ENCODE assay signal across 1 cellular context in the genomic region with DNA sequence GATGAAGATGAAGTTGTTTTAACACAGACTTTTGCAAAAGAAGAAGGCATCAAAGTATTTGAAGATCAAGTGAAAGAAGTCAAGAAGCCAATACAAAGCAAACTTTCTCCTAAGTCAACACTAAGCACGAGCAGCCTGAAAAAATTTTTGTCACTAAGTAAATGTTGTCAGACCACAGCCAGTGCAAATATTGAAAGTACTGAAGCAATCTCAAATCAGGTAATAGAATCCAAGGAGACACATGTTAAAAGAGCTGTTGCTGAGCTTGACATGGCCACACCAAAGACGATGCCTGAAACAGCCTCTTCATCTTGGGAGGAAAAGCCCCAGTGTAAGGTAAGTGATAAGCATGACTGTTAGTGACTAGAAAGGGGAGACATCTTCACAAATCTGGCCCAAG.
TF ChIP-seq lines count a peak whose summit lies in the region.

No MANE protein-coding gene starts in this region.

TF ChIP-seq in HepG2, 621 proteins besides CTCF, POLR2A, EP300 and RAD21 (continued from another document and continues in another):
- TF ChIP-seq, protein P1, sequence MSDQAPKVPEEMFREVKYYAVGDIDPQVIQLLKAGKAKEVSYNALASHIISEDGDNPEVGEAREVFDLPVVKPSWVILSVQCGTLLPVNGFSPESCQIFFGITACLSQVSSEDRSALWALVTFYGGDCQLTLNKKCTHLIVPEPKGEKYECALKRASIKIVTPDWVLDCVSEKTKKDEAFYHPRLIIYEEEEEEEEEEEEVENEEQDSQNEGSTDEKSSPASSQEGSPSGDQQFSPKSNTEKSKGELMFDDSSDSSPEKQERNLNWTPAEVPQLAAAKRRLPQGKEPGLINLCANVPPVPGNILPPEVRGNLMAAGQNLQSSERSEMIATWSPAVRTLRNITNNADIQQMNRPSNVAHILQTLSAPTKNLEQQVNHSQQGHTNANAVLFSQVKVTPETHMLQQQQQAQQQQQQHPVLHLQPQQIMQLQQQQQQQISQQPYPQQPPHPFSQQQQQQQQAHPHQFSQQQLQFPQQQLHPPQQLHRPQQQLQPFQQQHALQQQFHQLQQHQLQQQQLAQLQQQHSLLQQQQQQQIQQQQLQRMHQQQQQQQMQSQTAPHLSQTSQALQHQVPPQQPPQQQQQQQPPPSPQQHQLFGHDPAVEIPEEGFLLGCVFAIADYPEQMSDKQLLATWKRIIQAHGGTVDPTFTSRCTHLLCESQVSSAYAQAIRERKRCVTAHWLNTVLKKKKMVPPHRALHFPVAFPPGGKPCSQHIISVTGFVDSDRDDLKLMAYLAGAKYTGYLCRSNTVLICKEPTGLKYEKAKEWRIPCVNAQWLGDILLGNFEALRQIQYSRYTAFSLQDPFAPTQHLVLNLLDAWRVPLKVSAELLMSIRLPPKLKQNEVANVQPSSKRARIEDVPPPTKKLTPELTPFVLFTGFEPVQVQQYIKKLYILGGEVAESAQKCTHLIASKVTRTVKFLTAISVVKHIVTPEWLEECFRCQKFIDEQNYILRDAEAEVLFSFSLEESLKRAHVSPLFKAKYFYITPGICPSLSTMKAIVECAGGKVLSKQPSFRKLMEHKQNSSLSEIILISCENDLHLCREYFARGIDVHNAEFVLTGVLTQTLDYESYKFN (CRISPR knock-in tag; conservative IDR thresholded peaks at IDR 0.05) = peak; percentile 81
- TF ChIP-seq ZNF383 (CRISPR knock-in tag; IDR thresholded peaks at IDR 0.05; ENCODE audit: borderline replicate concordance) (no peak), RBM22 (optimal IDR thresholded peaks at IDR 0.05; ENCODE audit: low read length) (no peak), RAD51 (IDR thresholded peaks at IDR 0.05; ENCODE audit: borderline replicate concordance) (no peak), FOXM1 (CRISPR knock-in tag; IDR thresholded peaks at IDR 0.05) (no peak), ZBTB20 (CRISPR knock-in tag; IDR thresholded peaks at IDR 0.05; ENCODE audit: borderline replicate concordance, low read depth) (no peak), ZNF317 (CRISPR knock-in tag; IDR thresholded peaks at IDR 0.05) (no peak), ASH2L (IDR thresholded peaks at IDR 0.05; ENCODE audit: insufficient read length, low read depth, low read length) (no peak), AGO2 (optimal IDR thresholded peaks at IDR 0.05; ENCODE audit: low read depth, low read length) (no peak), ZNF572 (CRISPR knock-in tag; IDR thresholded peaks at IDR 0.05) (no peak), ZFP62 (CRISPR knock-in tag; IDR thresholded peaks at IDR 0.05) (no peak), SIX1 (CRISPR knock-in tag; IDR thresholded peaks at IDR 0.05; ENCODE audit: borderline replicate concordance) (peak; percentile 92), U2AF2 (IDR thresholded peaks at IDR 0.05; ENCODE audit: low read depth, low read length) (no peak), IRF2 (CRISPR knock-in tag; IDR thresholded peaks at IDR 0.05) (peak; percentile 74), TMF1 (CRISPR knock-in tag; IDR thresholded peaks at IDR 0.05; ENCODE audit: low read depth) (no peak), ZNF350 (CRISPR knock-in tag; IDR thresholded peaks at IDR 0.05; ENCODE audit: borderline replicate concordance, low read depth) (no peak), KDM1A (CRISPR knock-in tag; IDR thresholded peaks at IDR 0.05) (0 out of 2 replicates have a peak, but pooled peaks have one; percentile 50), NCOA5 (CRISPR knock-in tag; IDR thresholded peaks at IDR 0.05) (no peak), ARNT (IDR thresholded peaks at IDR 0.05) (no peak), PHB2 (IDR thresholded peaks at IDR 0.05; ENCODE audit: partially characterized antibody) (no peak), ZNF616 (CRISPR knock-in tag; IDR thresholded peaks at IDR 0.05; ENCODE audit: low read depth) (no peak), ZNF615 (CRISPR knock-in tag; IDR thresholded peaks at IDR 0.05; ENCODE audit: borderline replicate concordance) (peak; percentile 54; the same call in 1 of the 2 replicates), ZNF205 (CRISPR knock-in tag; IDR thresholded peaks at IDR 0.05) (peak; percentile 78; the same call in 1 of the 2 replicates), ZNF746 (CRISPR knock-in tag; IDR thresholded peaks at IDR 0.05) (no peak), ZNF296 (CRISPR knock-in tag; conservative IDR thresholded peaks at IDR 0.05) (no peak), SIX4 (CRISPR knock-in tag; IDR thresholded peaks at IDR 0.05) (peak; percentile 80; the same call in 1 of the 2 replicates), KDM4B (CRISPR knock-in tag; IDR thresholded peaks at IDR 0.05) (no peak), JUN (CRISPR knock-in tag; IDR thresholded peaks at IDR 0.05) (no peak), GTF2F1 (IDR thresholded peaks at IDR 0.05; ENCODE audit: low read length) (no peak), DNMT1 (CRISPR knock-in tag; IDR thresholded peaks at IDR 0.05) (no peak), ZNF569 (CRISPR knock-in tag; IDR thresholded peaks at IDR 0.05; ENCODE audit: borderline replicate concordance) (no peak), TAF15 (IDR thresholded peaks at IDR 0.05; ENCODE audit: low read depth, low read length, poor library complexity, severe bottlenecking) (no peak)
- TF ChIP-seq, protein P2, sequence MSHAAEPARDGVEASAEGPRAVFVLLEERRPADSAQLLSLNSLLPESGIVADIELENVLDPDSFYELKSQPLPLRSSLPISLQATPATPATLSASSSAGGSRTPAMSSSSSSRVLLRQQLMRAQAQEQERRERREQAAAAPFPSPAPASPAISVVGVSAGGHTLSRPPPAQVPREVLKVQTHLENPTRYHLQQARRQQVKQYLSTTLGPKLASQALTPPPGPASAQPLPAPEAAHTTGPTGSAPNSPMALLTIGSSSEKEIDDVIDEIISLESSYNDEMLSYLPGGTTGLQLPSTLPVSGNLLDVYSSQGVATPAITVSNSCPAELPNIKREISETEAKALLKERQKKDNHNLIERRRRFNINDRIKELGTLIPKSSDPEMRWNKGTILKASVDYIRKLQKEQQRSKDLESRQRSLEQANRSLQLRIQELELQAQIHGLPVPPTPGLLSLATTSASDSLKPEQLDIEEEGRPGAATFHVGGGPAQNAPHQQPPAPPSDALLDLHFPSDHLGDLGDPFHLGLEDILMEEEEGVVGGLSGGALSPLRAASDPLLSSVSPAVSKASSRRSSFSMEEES (CRISPR knock-in tag; IDR thresholded peaks at IDR 0.05) = peak; percentile 83
- TF ChIP-seq, protein P3, sequence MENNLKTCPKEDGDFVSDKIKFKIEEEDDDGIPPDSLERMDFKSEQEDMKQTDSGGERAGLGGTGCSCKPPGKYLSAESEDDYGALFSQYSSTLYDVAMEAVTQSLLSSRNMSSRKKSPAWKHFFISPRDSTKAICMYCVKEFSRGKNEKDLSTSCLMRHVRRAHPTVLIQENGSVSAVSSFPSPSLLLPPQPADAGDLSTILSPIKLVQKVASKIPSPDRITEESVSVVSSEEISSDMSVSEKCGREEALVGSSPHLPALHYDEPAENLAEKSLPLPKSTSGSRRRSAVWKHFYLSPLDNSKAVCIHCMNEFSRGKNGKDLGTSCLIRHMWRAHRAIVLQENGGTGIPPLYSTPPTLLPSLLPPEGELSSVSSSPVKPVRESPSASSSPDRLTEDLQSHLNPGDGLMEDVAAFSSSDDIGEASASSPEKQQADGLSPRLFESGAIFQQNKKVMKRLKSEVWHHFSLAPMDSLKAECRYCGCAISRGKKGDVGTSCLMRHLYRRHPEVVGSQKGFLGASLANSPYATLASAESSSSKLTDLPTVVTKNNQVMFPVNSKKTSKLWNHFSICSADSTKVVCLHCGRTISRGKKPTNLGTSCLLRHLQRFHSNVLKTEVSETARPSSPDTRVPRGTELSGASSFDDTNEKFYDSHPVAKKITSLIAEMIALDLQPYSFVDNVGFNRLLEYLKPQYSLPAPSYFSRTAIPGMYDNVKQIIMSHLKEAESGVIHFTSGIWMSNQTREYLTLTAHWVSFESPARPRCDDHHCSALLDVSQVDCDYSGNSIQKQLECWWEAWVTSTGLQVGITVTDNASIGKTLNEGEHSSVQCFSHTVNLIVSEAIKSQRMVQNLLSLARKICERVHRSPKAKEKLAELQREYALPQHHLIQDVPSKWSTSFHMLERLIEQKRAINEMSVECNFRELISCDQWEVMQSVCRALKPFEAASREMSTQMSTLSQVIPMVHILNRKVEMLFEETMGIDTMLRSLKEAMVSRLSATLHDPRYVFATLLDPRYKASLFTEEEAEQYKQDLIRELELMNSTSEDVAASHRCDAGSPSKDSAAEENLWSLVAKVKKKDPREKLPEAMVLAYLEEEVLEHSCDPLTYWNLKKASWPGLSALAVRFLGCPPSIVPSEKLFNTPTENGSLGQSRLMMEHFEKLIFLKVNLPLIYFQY (CRISPR knock-in tag; IDR thresholded peaks at IDR 0.05; ENCODE audit: borderline replicate concordance) = no peak
- TF ChIP-seq, protein P4, sequence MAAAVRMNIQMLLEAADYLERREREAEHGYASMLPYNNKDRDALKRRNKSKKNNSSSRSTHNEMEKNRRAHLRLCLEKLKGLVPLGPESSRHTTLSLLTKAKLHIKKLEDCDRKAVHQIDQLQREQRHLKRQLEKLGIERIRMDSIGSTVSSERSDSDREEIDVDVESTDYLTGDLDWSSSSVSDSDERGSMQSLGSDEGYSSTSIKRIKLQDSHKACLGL (CRISPR knock-in tag; IDR thresholded peaks at IDR 0.05) = no peak
- TF ChIP-seq, protein P5, sequence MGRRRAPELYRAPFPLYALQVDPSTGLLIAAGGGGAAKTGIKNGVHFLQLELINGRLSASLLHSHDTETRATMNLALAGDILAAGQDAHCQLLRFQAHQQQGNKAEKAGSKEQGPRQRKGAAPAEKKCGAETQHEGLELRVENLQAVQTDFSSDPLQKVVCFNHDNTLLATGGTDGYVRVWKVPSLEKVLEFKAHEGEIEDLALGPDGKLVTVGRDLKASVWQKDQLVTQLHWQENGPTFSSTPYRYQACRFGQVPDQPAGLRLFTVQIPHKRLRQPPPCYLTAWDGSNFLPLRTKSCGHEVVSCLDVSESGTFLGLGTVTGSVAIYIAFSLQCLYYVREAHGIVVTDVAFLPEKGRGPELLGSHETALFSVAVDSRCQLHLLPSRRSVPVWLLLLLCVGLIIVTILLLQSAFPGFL (CRISPR knock-in tag; IDR thresholded peaks at IDR 0.05) = no peak
- TF ChIP-seq, protein P6, sequence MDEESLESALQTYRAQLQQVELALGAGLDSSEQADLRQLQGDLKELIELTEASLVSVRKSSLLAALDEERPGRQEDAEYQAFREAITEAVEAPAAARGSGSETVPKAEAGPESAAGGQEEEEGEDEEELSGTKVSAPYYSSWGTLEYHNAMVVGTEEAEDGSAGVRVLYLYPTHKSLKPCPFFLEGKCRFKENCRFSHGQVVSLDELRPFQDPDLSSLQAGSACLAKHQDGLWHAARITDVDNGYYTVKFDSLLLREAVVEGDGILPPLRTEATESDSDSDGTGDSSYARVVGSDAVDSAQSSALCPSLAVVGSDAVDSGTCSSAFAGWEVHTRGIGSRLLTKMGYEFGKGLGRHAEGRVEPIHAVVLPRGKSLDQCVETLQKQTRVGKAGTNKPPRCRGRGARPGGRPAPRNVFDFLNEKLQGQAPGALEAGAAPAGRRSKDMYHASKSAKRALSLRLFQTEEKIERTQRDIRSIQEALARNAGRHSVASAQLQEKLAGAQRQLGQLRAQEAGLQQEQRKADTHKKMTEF (CRISPR knock-in tag; IDR thresholded peaks at IDR 0.05) = peak; percentile 77
- TF ChIP-seq, protein P7, sequence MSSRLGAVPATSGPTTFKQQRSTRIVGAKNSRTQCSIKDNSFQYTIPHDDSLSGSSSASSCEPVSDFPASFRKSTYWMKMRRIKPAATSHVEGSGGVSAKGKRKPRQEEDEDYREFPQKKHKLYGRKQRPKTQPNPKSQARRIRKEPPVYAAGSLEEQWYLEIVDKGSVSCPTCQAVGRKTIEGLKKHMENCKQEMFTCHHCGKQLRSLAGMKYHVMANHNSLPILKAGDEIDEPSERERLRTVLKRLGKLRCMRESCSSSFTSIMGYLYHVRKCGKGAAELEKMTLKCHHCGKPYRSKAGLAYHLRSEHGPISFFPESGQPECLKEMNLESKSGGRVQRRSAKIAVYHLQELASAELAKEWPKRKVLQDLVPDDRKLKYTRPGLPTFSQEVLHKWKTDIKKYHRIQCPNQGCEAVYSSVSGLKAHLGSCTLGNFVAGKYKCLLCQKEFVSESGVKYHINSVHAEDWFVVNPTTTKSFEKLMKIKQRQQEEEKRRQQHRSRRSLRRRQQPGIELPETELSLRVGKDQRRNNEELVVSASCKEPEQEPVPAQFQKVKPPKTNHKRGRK (CRISPR knock-in tag; IDR thresholded peaks at IDR 0.05) = no peak
- TF ChIP-seq, protein P8, sequence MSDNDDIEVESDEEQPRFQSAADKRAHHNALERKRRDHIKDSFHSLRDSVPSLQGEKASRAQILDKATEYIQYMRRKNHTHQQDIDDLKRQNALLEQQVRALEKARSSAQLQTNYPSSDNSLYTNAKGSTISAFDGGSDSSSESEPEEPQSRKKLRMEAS (IDR thresholded peaks at IDR 0.05) = peak; percentile 81
- TF ChIP-seq, protein P9, sequence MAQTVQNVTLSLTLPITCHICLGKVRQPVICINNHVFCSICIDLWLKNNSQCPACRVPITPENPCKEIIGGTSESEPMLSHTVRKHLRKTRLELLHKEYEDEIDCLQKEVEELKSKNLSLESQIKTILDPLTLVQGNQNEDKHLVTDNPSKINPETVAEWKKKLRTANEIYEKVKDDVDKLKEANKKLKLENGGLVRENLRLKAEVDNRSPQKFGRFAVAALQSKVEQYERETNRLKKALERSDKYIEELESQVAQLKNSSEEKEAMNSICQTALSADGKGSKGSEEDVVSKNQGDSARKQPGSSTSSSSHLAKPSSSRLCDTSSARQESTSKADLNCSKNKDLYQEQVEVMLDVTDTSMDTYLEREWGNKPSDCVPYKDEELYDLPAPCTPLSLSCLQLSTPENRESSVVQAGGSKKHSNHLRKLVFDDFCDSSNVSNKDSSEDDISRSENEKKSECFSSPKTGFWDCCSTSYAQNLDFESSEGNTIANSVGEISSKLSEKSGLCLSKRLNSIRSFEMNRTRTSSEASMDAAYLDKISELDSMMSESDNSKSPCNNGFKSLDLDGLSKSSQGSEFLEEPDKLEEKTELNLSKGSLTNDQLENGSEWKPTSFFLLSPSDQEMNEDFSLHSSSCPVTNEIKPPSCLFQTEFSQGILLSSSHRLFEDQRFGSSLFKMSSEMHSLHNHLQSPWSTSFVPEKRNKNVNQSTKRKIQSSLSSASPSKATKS (CRISPR knock-in tag; IDR thresholded peaks at IDR 0.05) = no peak; the same call in 1 of the 2 replicates
- TF ChIP-seq, protein P10, sequence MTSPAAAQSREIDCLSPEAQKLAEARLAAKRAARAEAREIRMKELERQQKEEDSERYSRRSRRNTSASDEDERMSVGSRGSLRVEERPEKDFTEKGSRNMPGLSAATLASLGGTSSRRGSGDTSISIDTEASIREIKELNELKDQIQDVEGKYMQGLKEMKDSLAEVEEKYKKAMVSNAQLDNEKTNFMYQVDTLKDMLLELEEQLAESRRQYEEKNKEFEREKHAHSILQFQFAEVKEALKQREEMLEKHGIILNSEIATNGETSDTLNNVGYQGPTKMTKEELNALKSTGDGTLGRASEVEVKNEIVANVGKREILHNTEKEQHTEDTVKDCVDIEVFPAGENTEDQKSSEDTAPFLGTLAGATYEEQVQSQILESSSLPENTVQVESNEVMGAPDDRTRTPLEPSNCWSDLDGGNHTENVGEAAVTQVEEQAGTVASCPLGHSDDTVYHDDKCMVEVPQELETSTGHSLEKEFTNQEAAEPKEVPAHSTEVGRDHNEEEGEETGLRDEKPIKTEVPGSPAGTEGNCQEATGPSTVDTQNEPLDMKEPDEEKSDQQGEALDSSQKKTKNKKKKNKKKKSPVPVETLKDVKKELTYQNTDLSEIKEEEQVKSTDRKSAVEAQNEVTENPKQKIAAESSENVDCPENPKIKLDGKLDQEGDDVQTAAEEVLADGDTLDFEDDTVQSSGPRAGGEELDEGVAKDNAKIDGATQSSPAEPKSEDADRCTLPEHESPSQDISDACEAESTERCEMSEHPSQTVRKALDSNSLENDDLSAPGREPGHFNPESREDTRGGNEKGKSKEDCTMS (CRISPR knock-in tag; conservative IDR thresholded peaks at IDR 0.05) = no peak
